ENCODE assay signal across 15 cellular contexts in genomic region chr1:248083864-248084263, GRCh38. TPM values are rescaled to one million over a fixed set of nuclear protein-coding genes. Genes with fewer than 3 reads are reported as not detected.
"Had no signal": no experiment of that assay in that cellular context is flagged by ENCODE, and none has a peak within 500 bp of the region (broad histone marks: within the 10 kb centered on the region; RNA-seq: fewer than 3 reads in every experiment).

No MANE protein-coding gene starts in this region.

RNA-seq across cellular contexts. Expression of gene OR2L13, which starts 11.1 kb away (rescaled TPM):
- total RNA-seq: activated B cell treated with CpG ODN at 0.5 μM for 24 hours; activated CD4-positive, alpha-beta memory T cell treated with anti-CD3 and anti-CD28 coated beads for 36 hours; activated CD4-positive, alpha-beta memory T cell treated with anti-CD3 and anti-CD28 coated beads, Interleukin-2, amount 10 ng/mL, durations not matched to agents 7 days and 5 days; activated CD4-positive, alpha-beta T cell treated with anti-CD3 and anti-CD28 coated beads for 36 hours; activated CD4-positive, alpha-beta T cell treated with anti-CD3 and anti-CD28 coated beads, Interleukin-2, amount 10 ng/mL, durations not matched to agents 24 days and 14 days; activated CD4-positive, alpha-beta T cell treated with anti-CD3 and anti-CD28 coated beads, Interleukin-2, amount 10 ng/mL, durations not matched to agents 7 days and 5 days; activated CD8-positive, alpha-beta memory T cell treated with anti-CD3 and anti-CD28 coated beads for 36 hours; activated CD8-positive, alpha-beta memory T cell treated with anti-CD3 and anti-CD28 coated beads, Interleukin-2, amount 10 ng/mL, durations not matched to agents 7 days and 5 days; activated CD8-positive, alpha-beta T cell treated with anti-CD3 and anti-CD28 coated beads for 36 hours; activated CD8-positive, alpha-beta T cell treated with anti-CD3 and anti-CD28 coated beads, Interleukin-2, amount 10 ng/mL, durations not matched to agents 7 days and 5 days; T-cell; T-helper 1 cell treated with Interleukin-12 subunit alpha and Interleukin-12 subunit beta and Interleukin-4 antibody, amounts not matched to agents 30 ng/mL and 1 ng/mL, for 36 hours; T-helper 2 cell treated with Interferon-gamma antibody and Interleukin-4, amounts not matched to agents 100 ng/mL and 5 ng/mL, for 36 hours; WTC11 had no signal

RNA-seq across cellular contexts. Expression of gene OR2L3, which starts 37.2 kb away (rescaled TPM):
- total RNA-seq: activated B cell treated with CpG ODN at 0.5 μM for 24 hours; activated CD4-positive, alpha-beta memory T cell treated with anti-CD3 and anti-CD28 coated beads for 36 hours; activated CD4-positive, alpha-beta memory T cell treated with anti-CD3 and anti-CD28 coated beads, Interleukin-2, amount 10 ng/mL, durations not matched to agents 7 days and 5 days; activated CD4-positive, alpha-beta T cell treated with anti-CD3 and anti-CD28 coated beads for 36 hours; activated CD4-positive, alpha-beta T cell treated with anti-CD3 and anti-CD28 coated beads, Interleukin-2, amount 10 ng/mL, durations not matched to agents 24 days and 14 days; activated CD4-positive, alpha-beta T cell treated with anti-CD3 and anti-CD28 coated beads, Interleukin-2, amount 10 ng/mL, durations not matched to agents 7 days and 5 days; activated CD8-positive, alpha-beta memory T cell treated with anti-CD3 and anti-CD28 coated beads for 36 hours; activated CD8-positive, alpha-beta memory T cell treated with anti-CD3 and anti-CD28 coated beads, Interleukin-2, amount 10 ng/mL, durations not matched to agents 7 days and 5 days; activated CD8-positive, alpha-beta T cell treated with anti-CD3 and anti-CD28 coated beads for 36 hours; activated CD8-positive, alpha-beta T cell treated with anti-CD3 and anti-CD28 coated beads, Interleukin-2, amount 10 ng/mL, durations not matched to agents 7 days and 5 days; T-cell; T-helper 1 cell treated with Interleukin-12 subunit alpha and Interleukin-12 subunit beta and Interleukin-4 antibody, amounts not matched to agents 30 ng/mL and 1 ng/mL, for 36 hours; T-helper 17 cell; T-helper 2 cell treated with Interferon-gamma antibody and Interleukin-4, amounts not matched to agents 100 ng/mL and 5 ng/mL, for 36 hours; WTC11 had no signal

RNA-seq across cellular contexts. Expression of gene OR2L2, which starts 54.0 kb away (rescaled TPM):
- total RNA-seq: activated CD8-positive, alpha-beta T cell treated with anti-CD3 and anti-CD28 coated beads, Interleukin-2, amount 10 ng/mL, durations not matched to agents 7 days and 5 days; WTC11 had no signal
